3 cellular contexts compared by ENCODE assay signal in genomic region chr17:45914036-45914717, GRCh38.
TF ChIP-seq lines count a peak whose summit lies in the region.

No MANE protein-coding gene starts in this region.

TF ChIP-seq in A549, 52 proteins besides CTCF, POLR2A, EP300 and RAD21:
- TF ChIP-seq RCOR1 (IDR thresholded peaks at IDR 0.05; ENCODE audit: low read depth, low read length) (no peak), ELK1 (IDR thresholded peaks at IDR 0.05; ENCODE audit: low read depth, low read length) (no peak), E2F6 (IDR thresholded peaks at IDR 0.05; ENCODE audit: borderline replicate concordance, low read depth) (no peak), HES2 (IDR thresholded peaks at IDR 0.05) (no peak), RNF2 (IDR thresholded peaks at IDR 0.05; ENCODE audit: borderline replicate concordance, low read depth) (no peak), HDAC2 (IDR thresholded peaks at IDR 0.05) (no peak), TP53 (CRISPR knock-in tag; IDR thresholded peaks at IDR 0.05) (no peak), KDM5A (IDR thresholded peaks at IDR 0.05) (no peak)

TF ChIP-seq in K562, 482 proteins besides CTCF, POLR2A, EP300 and RAD21 (continues in another document):
- TF ChIP-seq IRF9 (tag; IDR thresholded peaks at IDR 0.05) (no peak), ZNF384 (IDR thresholded peaks at IDR 0.05; ENCODE audit: low read depth, low read length) (no peak), SMC3 (conservative IDR thresholded peaks at IDR 0.05; ENCODE audit: insufficient read depth, low read depth, low read length) (no peak), NFE2L1 (tag; IDR thresholded peaks at IDR 0.05; ENCODE audit: borderline replicate concordance, low read depth) (no peak), ARID2 (IDR thresholded peaks at IDR 0.05) (no peak), CBFA2T2 (conservative IDR thresholded peaks at IDR 0.05) (no peak), ZBTB33 (CRISPR knock-in tag; IDR thresholded peaks at IDR 0.05) (no peak), ZBTB26 (CRISPR knock-in tag; IDR thresholded peaks at IDR 0.05) (no peak), NRF1 (conservative IDR thresholded peaks at IDR 0.05 in 1 of 2, IDR thresholded peaks at IDR 0.05 in 1 of 2) (0 out of 4 replicates have a peak, but pooled peaks have one; percentile 17 to 33), SETDB1 (IDR thresholded peaks at IDR 0.05; ENCODE audit: low read length) (no peak), FOXA1 (IDR thresholded peaks at IDR 0.05; ENCODE audit: borderline replicate concordance) (no peak), GATAD2B (IDR thresholded peaks at IDR 0.05; ENCODE audit: borderline replicate concordance) (no peak), ATF4 (CRISPR knock-in tag; IDR thresholded peaks at IDR 0.05) (no peak), LCOR (CRISPR knock-in tag; IDR thresholded peaks at IDR 0.05) (no peak), ESRRB (CRISPR knock-in tag; IDR thresholded peaks at IDR 0.05; ENCODE audit: borderline replicate concordance) (no peak), ZNF408 (CRISPR knock-in tag; IDR thresholded peaks at IDR 0.05; ENCODE audit: low read depth) (no peak), ZBTB1 (CRISPR knock-in tag; IDR thresholded peaks at IDR 0.05; ENCODE audit: borderline replicate concordance, low read depth) (no peak), CHD4 (IDR thresholded peaks at IDR 0.05; ENCODE audit: insufficient read depth, insufficient replicate concordance, low read depth, low read length, poor library complexity, severe bottlenecking) (no peak), ZBTB9 (CRISPR knock-in tag; IDR thresholded peaks at IDR 0.05) (no peak)

TF ChIP-seq in HepG2, 621 proteins besides CTCF, POLR2A, EP300 and RAD21 (continues in another document):
- TF ChIP-seq HNRNPK (IDR thresholded peaks at IDR 0.05; ENCODE audit: low read depth, low read length, poor library complexity, severe bottlenecking), result no peak
- TF ChIP-seq CENPX (CRISPR knock-in tag; IDR thresholded peaks at IDR 0.05), result no peak
- TF ChIP-seq ZNF816 (CRISPR knock-in tag; IDR thresholded peaks at IDR 0.05; ENCODE audit: borderline replicate concordance), result no peak
- no peak for TF ChIP-seq ZSCAN12 (CRISPR knock-in tag; IDR thresholded peaks at IDR 0.05)
- no peak for TF ChIP-seq FOSL2 (CRISPR knock-in tag; IDR thresholded peaks at IDR 0.05)
- no peak for TF ChIP-seq SP4 (CRISPR knock-in tag; IDR thresholded peaks at IDR 0.05)
- TF ChIP-seq ZNF605 (CRISPR knock-in tag; IDR thresholded peaks at IDR 0.05), result 0 out of 2 replicates have a peak, but pooled peaks have one; percentile 21
- no peak for TF ChIP-seq ELF3 (CRISPR knock-in tag; IDR thresholded peaks at IDR 0.05)
- TF ChIP-seq PHF20 (CRISPR knock-in tag; IDR thresholded peaks at IDR 0.05), result no peak
- no peak for TF ChIP-seq ZNF446 (CRISPR knock-in tag; IDR thresholded peaks at IDR 0.05)
- peak; percentile 83 for TF ChIP-seq ZNF652 (CRISPR knock-in tag; IDR thresholded peaks at IDR 0.05; ENCODE audit: borderline replicate concordance, low read depth)
- TF ChIP-seq ZHX1 (CRISPR knock-in tag; IDR thresholded peaks at IDR 0.05; ENCODE audit: low read depth), result no peak
- no peak for TF ChIP-seq ZNF646 (CRISPR knock-in tag; IDR thresholded peaks at IDR 0.05)
- TF ChIP-seq ZNF234 (CRISPR knock-in tag; conservative IDR thresholded peaks at IDR 0.05), result no peak
- no peak for TF ChIP-seq NFE2L2 (IDR thresholded peaks at IDR 0.05; ENCODE audit: low read length)
- no peak for TF ChIP-seq TP53 (CRISPR knock-in tag; conservative IDR thresholded peaks at IDR 0.05)
- TF ChIP-seq HMG20A (CRISPR knock-in tag; IDR thresholded peaks at IDR 0.05; ENCODE audit: borderline replicate concordance), result no peak
- no peak for TF ChIP-seq ZBTB2 (CRISPR knock-in tag; IDR thresholded peaks at IDR 0.05; ENCODE audit: low read depth)
- TF ChIP-seq ZBTB25 (CRISPR knock-in tag; IDR thresholded peaks at IDR 0.05), result no peak
- TF ChIP-seq ZNF704 (CRISPR knock-in tag; IDR thresholded peaks at IDR 0.05; ENCODE audit: borderline replicate concordance), result no peak
- no peak for TF ChIP-seq ZNF724P (CRISPR knock-in tag; IDR thresholded peaks at IDR 0.05; ENCODE audit: borderline replicate concordance)
- TF ChIP-seq ATF7-NPFF (CRISPR knock-in tag; IDR thresholded peaks at IDR 0.05; ENCODE audit: low read depth), result no peak
- no peak for TF ChIP-seq ZNF576 (CRISPR knock-in tag; IDR thresholded peaks at IDR 0.05)
- TF ChIP-seq ESRRA (CRISPR knock-in tag; IDR thresholded peaks at IDR 0.05; ENCODE audit: low read depth), result no peak
- no peak for TF ChIP-seq ZNF615 (CRISPR knock-in tag; IDR thresholded peaks at IDR 0.05; ENCODE audit: borderline replicate concordance)
- TF ChIP-seq ZNF550 (CRISPR knock-in tag; IDR thresholded peaks at IDR 0.05; ENCODE audit: borderline replicate concordance), result no peak
- 0 out of 2 replicates have a peak, but pooled peaks have one; percentile 15 for TF ChIP-seq SIX4 (CRISPR knock-in tag; IDR thresholded peaks at IDR 0.05)
- TF ChIP-seq MXI1 (IDR thresholded peaks at IDR 0.05; ENCODE audit: borderline replicate concordance, low read depth, low read length), result no peak
- no peak for TF ChIP-seq HCFC1 (IDR thresholded peaks at IDR 0.05; ENCODE audit: low read depth, low read length)
- no peak for TF ChIP-seq U2AF2 (IDR thresholded peaks at IDR 0.05; ENCODE audit: low read depth, low read length)
- no peak for TF ChIP-seq TGIF2 (CRISPR knock-in tag; IDR thresholded peaks at IDR 0.05)
- TF ChIP-seq EZH2 (conservative IDR thresholded peaks at IDR 0.05; ENCODE audit: low read depth, low read length), result no peak
- 0 out of 2 replicates have a peak, but pooled peaks have one; percentile 34 for TF ChIP-seq REPIN1 (CRISPR knock-in tag; IDR thresholded peaks at IDR 0.05; ENCODE audit: borderline replicate concordance, low read depth)
